Comparison of ENCODE assay signal across 8 cellular contexts in genomic region chr6:127420558-127420957, GRCh38. TPM values are rescaled to one million over a fixed set of nuclear protein-coding genes. Genes with fewer than 3 reads are reported as not detected.
DNase-seq lines count a peak whose midpoint lies in the region; ATAC-seq, FAIRE-seq and TF ChIP-seq lines count a peak whose summit lies in the region.

No MANE protein-coding gene starts in this region.

- no peaks in the 10 kb centered on the region for H3K4me1 ChIP-seq in body of pancreas

- DNase-seq in A172 (ENCODE audit: low spot score) = peak; percentile 95
- DNase-seq in NCI-H146 treated with DMSO at 0.1 percent for 48 hours (lab: John Stamatoyannopoulos, UW; ENCODE audit: unreplicated experiment) = peak; percentile 71
- DNase-seq in body of pancreas = peak; percentile 44 to 77 (median 60)
- DNase-seq in islet precursor cell = peak; percentile 91
- DNase-seq in stimulated activated CD4-positive, alpha-beta T cell treated with anti-CD3 and anti-CD28 coated beads, Interleukin-2, amount 100 ng/mL, for 48 hours = peak; percentile 53 to 55

- intact Hi-C loops in body of pancreas (cut with DNase I) = no loop called here

- H3K9me3 ChIP-seq in body of pancreas = no peaks in the 10 kb centered on the region

- peak; percentile 87 for FAIRE-seq in TTC549 (lab: Jason Lieb, UNC)

- no peak overlapping the region for H3K27ac ChIP-seq in body of pancreas

- no peak for TF ChIP-seq POLR2A in body of pancreas (IDR thresholded peaks at IDR 0.05)

- no peaks in the 10 kb centered on the region for H3K27me3 ChIP-seq in body of pancreas

- no peaks in the 10 kb centered on the region for H3K36me3 ChIP-seq in body of pancreas (replicated peaks in 1 of 2; ENCODE audit: insufficient read depth in 1 of 2, low read depth in 2 of 2)

- no peak overlapping the region for H3K4me3 ChIP-seq in body of pancreas

- TF ChIP-seq CTCF in body of pancreas (IDR thresholded peaks at IDR 0.05) = peak; percentile 14 to 69 (median 41)

- 0 to 3% methylated on average over 2 of the region's 2 CpGs for WGBS in body of pancreas, 2 donors

- ATAC-seq in GM18498 (IDR thresholded peaks at IDR 0.05; ENCODE audit: unreplicated experiment) (peak; percentile 100), HG02870 (IDR thresholded peaks at IDR 0.05; ENCODE audit: unreplicated experiment) (peak; percentile 100), body of pancreas (peak; percentile 78)

RNA-seq across cellular contexts. Expression of gene KIAA0408, which starts 38.6 kb away (rescaled TPM):
- 0.09 and 0.60 TPM in 2 replicates for total RNA-seq in A172 (2014; rRNA removed; shearing (Covaris generic))
- total RNA-seq in body of pancreas = 1 to 10 TPM; 1.3 TPM
